Comparison of ENCODE assay signal across 1 cellular context in the genomic region with DNA sequence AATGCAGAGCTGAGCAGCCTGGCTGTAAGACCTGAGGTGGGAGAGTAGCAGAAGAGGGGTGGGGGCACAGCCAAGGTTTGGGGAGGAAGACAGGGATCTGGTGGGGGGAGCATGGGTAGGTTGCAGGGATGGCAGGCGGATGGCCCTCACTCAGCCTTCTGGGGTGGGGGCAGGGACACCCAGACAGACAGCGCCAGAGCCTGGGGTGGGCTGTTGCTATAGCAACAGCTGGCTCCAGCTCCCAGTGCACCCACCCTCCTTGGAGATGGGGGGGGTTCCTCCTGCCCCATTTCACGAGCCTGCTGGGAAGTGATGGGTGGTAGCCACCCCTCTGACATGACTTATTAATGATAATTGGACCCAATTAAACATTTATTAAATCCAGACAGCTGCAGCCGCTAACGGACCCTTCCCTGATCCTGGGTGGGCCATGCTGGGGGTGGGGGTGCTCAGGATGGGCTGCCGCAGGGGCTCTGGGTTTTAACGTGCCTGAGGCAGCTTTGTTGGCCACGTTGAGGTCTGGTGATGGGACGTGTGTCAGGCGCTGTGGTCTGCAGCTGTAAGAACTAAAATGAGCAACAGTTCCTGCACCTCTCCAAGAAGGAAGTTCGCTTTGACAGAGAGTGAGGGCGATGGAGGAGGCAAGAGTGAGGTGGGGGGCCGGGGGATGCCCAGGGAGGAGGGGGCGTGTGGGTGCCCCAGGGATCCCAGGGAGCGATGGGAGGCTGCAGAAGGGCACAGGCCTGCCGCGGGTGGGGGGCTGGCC.
TF ChIP-seq lines count a peak whose summit lies in the region.

No MANE protein-coding gene starts in this region.

TF ChIP-seq in HCT116, 20 proteins besides CTCF, POLR2A, EP300 and RAD21:
- TF ChIP-seq YY1 (IDR thresholded peaks at IDR 0.05; ENCODE audit: extremely low read depth, insufficient replicate concordance, low read depth, low read length) (no peak), POLR2AphosphoS5 (IDR thresholded peaks at IDR 0.05; ENCODE audit: low read depth, low read length) (no peak), FOSL1 (IDR thresholded peaks at IDR 0.05; ENCODE audit: low read depth) (no peak), EZH2 (IDR thresholded peaks at IDR 0.05) (no peak), ELF1 (IDR thresholded peaks at IDR 0.05; ENCODE audit: borderline replicate concordance, low read depth) (no peak), SRF (IDR thresholded peaks at IDR 0.05; ENCODE audit: low read depth) (no peak), CEBPB (IDR thresholded peaks at IDR 0.05; ENCODE audit: low read depth) (no peak), EGR1 (IDR thresholded peaks at IDR 0.05; ENCODE audit: low read depth) (no peak), ZNF274 (IDR thresholded peaks at IDR 0.05; ENCODE audit: low read depth, low read length) (no peak), CBX3 (IDR thresholded peaks at IDR 0.05; ENCODE audit: low read depth) (no peak)
- TF ChIP-seq, protein P1, sequence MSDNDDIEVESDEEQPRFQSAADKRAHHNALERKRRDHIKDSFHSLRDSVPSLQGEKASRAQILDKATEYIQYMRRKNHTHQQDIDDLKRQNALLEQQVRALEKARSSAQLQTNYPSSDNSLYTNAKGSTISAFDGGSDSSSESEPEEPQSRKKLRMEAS (IDR thresholded peaks at IDR 0.05) = no peak
- TF ChIP-seq, protein P2, sequence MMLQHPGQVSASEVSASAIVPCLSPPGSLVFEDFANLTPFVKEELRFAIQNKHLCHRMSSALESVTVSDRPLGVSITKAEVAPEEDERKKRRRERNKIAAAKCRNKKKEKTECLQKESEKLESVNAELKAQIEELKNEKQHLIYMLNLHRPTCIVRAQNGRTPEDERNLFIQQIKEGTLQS (IDR thresholded peaks at IDR 0.05) = no peak
